Comparison of ENCODE assay signal across 1 cellular context in genomic region chr3:57735405-57735804, GRCh38.
TF ChIP-seq lines count a peak whose summit lies in the region.

No MANE protein-coding gene starts in this region.

TF ChIP-seq in HCT116, 20 proteins besides CTCF, POLR2A, EP300 and RAD21 (continued from another document):
- TF ChIP-seq MAX (IDR thresholded peaks at IDR 0.05) (no peak), YY1 (IDR thresholded peaks at IDR 0.05; ENCODE audit: extremely low read depth, insufficient replicate concordance, low read depth, low read length) (no peak), CEBPB (IDR thresholded peaks at IDR 0.05; ENCODE audit: low read depth) (no peak), SP1 (IDR thresholded peaks at IDR 0.05; ENCODE audit: low read depth) (no peak), POLR2AphosphoS5 (IDR thresholded peaks at IDR 0.05; ENCODE audit: low read depth, low read length) (no peak)
TF ChIP-seq in HCT116: peak in this region for 0.
